In genomic region chr21:44752701-44753235, GRCh38 we compare ENCODE assay signal across 16 cellular contexts. TPM values are rescaled to one million over a fixed set of nuclear protein-coding genes. Genes with fewer than 3 reads are reported as not detected.
DNase-seq lines count a peak whose midpoint lies in the region; ATAC-seq, FAIRE-seq and TF ChIP-seq lines count a peak whose summit lies in the region.
"Had no signal": no experiment of that assay in that cellular context is flagged by ENCODE, and none has a peak within 500 bp of the region (broad histone marks: within the 10 kb centered on the region; RNA-seq: fewer than 3 reads in every experiment).

No MANE protein-coding gene starts in this region.

- intact Hi-C loops in A673 (cut with micrococcal nuclease; ENCODE audit: unreplicated experiment), result loop anchor here (5.0 kb wide), 1 partner anchor 180 kb away; no protein-coding TSS in a partner anchor

- no peak overlapping the region for H3K4me2 ChIP-seq in GM23248 (ENCODE audit: unreplicated experiment)
- H3K4me2 ChIP-seq in keratinocyte (ENCODE audit: control insufficient read depth, extremely low read depth, insufficient read depth, low read depth, low read length), result peak overlapping the region; percentile 89

- WGBS in GM23248 (ENCODE audit: low coverage in 1 of 2, low lambda C conversion rate in 2 of 2, missing lambda C conversion rate in 2 of 2), 2 experiments, result 13 to 15% methylated on average over 11 of the region's 11 CpGs

- no peaks in the 10 kb centered on the region for H3K36me3 Mint-ChIP-seq in activated T-cell treated with anti-CD3 and anti-CD28 coated beads, Interleukin-2, amount 50 U/mL, for 4 hours (ENCODE audit: insufficient read depth)

- no peaks in the 10 kb centered on the region for H3K9me1 ChIP-seq in keratinocyte (ENCODE audit: control insufficient read depth, extremely low read depth, insufficient read depth, low read length)

- DNase-seq in A673 (ENCODE audit: low spot score) (peak; percentile 83), GM23248 (peak; percentile 55), SW480 (ENCODE audit: low spot score) (peak; percentile 93), keratinocyte (ENCODE audit: low read depth, low spot score) (peak; percentile 98), SKM-1 (lab: John Stamatoyannopoulos, UW; ENCODE audit: unreplicated experiment) (no peak), ACHN (no peak), erythroblast (lab: John Stamatoyannopoulos, UW) (no peak)
- no peak for DNase-seq in activated T-cell treated with anti-CD3 and anti-CD28 coated beads, Interleukin-2, amount 50 U/mL, for 4 hours
- DNase-seq: BE2C; glutamatergic neuron; KG1; stimulated activated CD4-positive, alpha-beta T cell treated with anti-CD3 and anti-CD28 coated beads, Interleukin-1b, Interleukin-23, amount 100 ng/mL, for 48 hours; stimulated activated naive B cell treated with anti-CD40 and anti-IgM and Interleukin-4, amounts not matched to agents 10 μg/mL and 1 μg/mL and 100 μg/mL, for 72 hours had no signal

- H2AFZ ChIP-seq in GM23248 (no peak overlapping the region), keratinocyte (ENCODE audit: control insufficient read depth, low read length) (no peak overlapping the region)

- peak overlapping the region; percentile 73 for H3K27ac ChIP-seq in A673 (ENCODE audit: low read depth, low read length, poor library complexity, severe bottlenecking)
- H3K27ac ChIP-seq in GM23248, result no peak overlapping the region
- H3K27ac ChIP-seq in keratinocyte (ENCODE audit: control insufficient read depth, insufficient read depth, low read length), result peak overlapping the region; percentile 81
- H3K27ac ChIP-seq: dorsolateral prefrontal cortex had no signal

- H3K4me3 Mint-ChIP-seq in activated T-cell treated with anti-CD3 and anti-CD28 coated beads, Interleukin-2, amount 50 U/mL, for 4 hours, result no peak overlapping the region
- H3K4me3 Mint-ChIP-seq: stimulated activated naive B cell treated with anti-CD40 and anti-IgM and Interleukin-4, amounts not matched to agents 10 μg/mL and 1 μg/mL and 100 μg/mL, for 72 hours had no signal

- H3K27me3 Mint-ChIP-seq in activated T-cell treated with anti-CD3 and anti-CD28 coated beads, Interleukin-2, amount 50 U/mL, for 4 hours (ENCODE audit: low read depth), result peaks cover 16% of the 10 kb centered on the region

- H3K36me3 ChIP-seq in A673 (ENCODE audit: insufficient read depth, low read length, poor library complexity, severe bottlenecking) (no peaks in the 10 kb centered on the region), GM23248 (ENCODE audit: low read depth) (no peaks in the 10 kb centered on the region), keratinocyte (ENCODE audit: control insufficient read depth in 2 of 2, extremely low read depth in 1 of 2, insufficient read depth in 2 of 2, low read length in 2 of 2) (no peaks in the 10 kb centered on the region)
- H3K36me3 ChIP-seq: BE2C had no signal

- no peaks in the 10 kb centered on the region for H3K9me3 Mint-ChIP-seq in activated T-cell treated with anti-CD3 and anti-CD28 coated beads, Interleukin-2, amount 50 U/mL, for 4 hours

- H4K20me1 ChIP-seq in GM23248 (ENCODE audit: insufficient read depth) (no peaks in the 10 kb centered on the region), keratinocyte (ENCODE audit: control insufficient read depth, extremely low read depth, insufficient read depth, low read length) (no peaks in the 10 kb centered on the region)

- in situ Hi-C loops in GM23248 (cut with MboI), result no loop called here
- in situ Hi-C loops in ACHN (cut with HindIII; ENCODE audit: low pct_ligation_motif_present, low pct_unique_long_range_greater_than_20kb, low sequenced_read_pairs), result no loop called here

- TF ChIP-seq CTCF in A673 (conservative IDR thresholded peaks at IDR 0.05; ENCODE audit: low read depth, low read length) (peak; percentile 46), keratinocyte (optimal IDR thresholded peaks at IDR 0.05 in 1 of 3, IDR thresholded peaks at IDR 0.05 in 1 of 3, conservative IDR thresholded peaks at IDR 0.05 in 1 of 3; ENCODE audit: extremely low read depth in 1 of 3, insufficient read depth in 2 of 3, low read length in 3 of 3) (peak in 2 of 3 experiments; percentile 44 to 63)

- POLR2A ChIA-PET in A673 (lab: Charles Lee; ENCODE audit: low non-redundant PET), result interaction anchor here (0.6 kb wide), 1 partner anchor 192 kb away, joined by 3 read pairs; no protein-coding TSS in a partner anchor

- H3K9me3 ChIP-seq in A673 (ENCODE audit: low read depth, low read length, poor library complexity, severe bottlenecking) (no peaks in the 10 kb centered on the region), GM23248 (ENCODE audit: low read depth) (no peaks in the 10 kb centered on the region), keratinocyte (ENCODE audit: control insufficient read depth, low read depth, low read length) (no peaks in the 10 kb centered on the region)
- H3K9me3 ChIP-seq: BE2C had no signal

- no peak for ATAC-seq in activated T-cell treated with anti-CD3 and anti-CD28 coated beads, Interleukin-2, amount 50 U/mL, for 4 hours
- ATAC-seq: stimulated activated naive B cell treated with anti-CD40 and anti-IgM and Interleukin-4, amounts not matched to agents 10 μg/mL and 1 μg/mL and 100 μg/mL, for 72 hours had no signal

- no TSS peak for BruUV-seq in A673 (replicated peaks; lab: Mats Ljungman, UMichigan)

- H3K9ac ChIP-seq in GM23248 (no peak overlapping the region), keratinocyte (ENCODE audit: control insufficient read depth, extremely low read depth, insufficient read depth, low read length) (peak overlapping the region; percentile 48)

- CTCF ChIA-PET in A673 (lab: Charles Lee), result no interaction called here

- no peaks in the 10 kb centered on the region for H3K4me1 Mint-ChIP-seq in activated T-cell treated with anti-CD3 and anti-CD28 coated beads, Interleukin-2, amount 50 U/mL, for 4 hours (ENCODE audit: low read depth)

- no peaks in the 10 kb centered on the region for H3K9me2 ChIP-seq in GM23248 (ENCODE audit: insufficient read depth)

- H3K27me3 ChIP-seq in A673 (replicated peaks; ENCODE audit: insufficient read depth, low read depth, low read length, poor library complexity) (no peaks in the 10 kb centered on the region), GM23248 (replicated peaks; ENCODE audit: insufficient read depth) (peaks cover 17% of the 10 kb centered on the region; the same call in 1 of the 2 replicates), keratinocyte (ENCODE audit: control insufficient read depth, extremely low read depth, insufficient read depth, low read length) (no peaks in the 10 kb centered on the region)

- TF ChIP-seq POLR2A in erythroblast (IDR thresholded peaks at IDR 0.05; ENCODE audit: low read length), result no peak

- H3K4me1 ChIP-seq in A673 (ENCODE audit: insufficient read depth, low read length, poor library complexity, severe bottlenecking) (peaks cover 40% of the 10 kb centered on the region), GM23248 (ENCODE audit: insufficient read depth) (no peaks in the 10 kb centered on the region), keratinocyte (ENCODE audit: control insufficient read depth, extremely low read depth, insufficient read depth, low read length) (peaks cover 53% of the 10 kb centered on the region)
- H3K4me1 ChIP-seq: BE2C had no signal

- peak overlapping the region; percentile 53 for H3K4me3 ChIP-seq in A673 (ENCODE audit: low read depth, low read length, poor library complexity, severe bottlenecking)
- no peak overlapping the region for H3K4me3 ChIP-seq in GM23248
- peak overlapping the region in 2 of 3 experiments; percentile 39 to 51 for H3K4me3 ChIP-seq in keratinocyte (ENCODE audit: control insufficient read depth in 2 of 3, extremely low read depth in 1 of 3, insufficient read depth in 2 of 3, low read depth in 1 of 3, low read length in 3 of 3)
- H3K4me3 ChIP-seq: dorsolateral prefrontal cortex had no signal

- dilution Hi-C loops in keratinocyte (cut with MboI; ENCODE audit: extremely low pct_ligation_motif_present, low sequenced_read_pairs), result no loop called here

- no peaks in the 10 kb centered on the region for H3F3A ChIP-seq in GM23248 (ENCODE audit: insufficient read depth)

- H3K79me2 ChIP-seq in GM23248 (ENCODE audit: insufficient read depth), result no peaks in the 10 kb centered on the region
- peaks cover 13% of the 10 kb centered on the region for H3K79me2 ChIP-seq in keratinocyte (ENCODE audit: control insufficient read depth, insufficient read depth, low read length)

- FAIRE-seq in keratinocyte (lab: Jason Lieb, UNC), result peak; percentile 99

RNA-seq across cellular contexts. Expression of gene TSPEAR, which starts 41.4 kb away (rescaled TPM):
- 8.3 and 12.4 TPM in 2 replicates for total RNA-seq in A673 (2021)
- total RNA-seq in GM23248 (2014; rRNA removed; shearing (Covaris generic)), result not detected in 2 replicates
- polyA plus RNA-seq in GM23248 (2016; fragmentation: Nextera tagmentation; extraction: Ambion mirVana) (not detected in 2 replicates), keratinocyte (0.07 to 0.12 TPM in 2 of 3 replicates, not detected in the other)
- polyA plus RNA-seq in keratinocyte (2011; ENCODE audit: low read depth), result not detected
- polyA plus RNA-seq in keratinocyte (2011; cell fraction: cytosol; rRNA removed), result 0.01 and 0.06 TPM in 2 replicates
- 0.10 and 0.20 TPM in 2 replicates for polyA plus RNA-seq in keratinocyte (2011; cell fraction: nucleus; rRNA removed)
- polyA plus RNA-seq in keratinocyte (2012; ENCODE audit: low replicate concordance), result 0.07 TPM in 1 of 2 replicates, not detected in the other
- polyA minus RNA-seq in keratinocyte, result 0.20 TPM in 1 of 3 replicates, not detected in the others
- polyA minus RNA-seq in keratinocyte (2011; cell fraction: cytosol; rRNA and poly(A)+ RNA removed), result not detected
- not detected in 2 replicates for polyA minus RNA-seq in keratinocyte (2011; cell fraction: nucleus; rRNA and poly(A)+ RNA removed)
- not detected for total RNA-seq in activated T-cell treated with anti-CD3 and anti-CD28 coated beads, Interleukin-2, amount 50 U/mL, for 4 hours
- total RNA-seq: osteocyte had no signal

RNA-seq across cellular contexts. Expression of gene UBE2G2, which starts 48.9 kb away (rescaled TPM):
- total RNA-seq in A673 (2021), result 204 and 212 TPM in 2 replicates
- 39.1 and 48.6 TPM in 2 replicates for total RNA-seq in GM23248 (2014; rRNA removed; shearing (Covaris generic))
- polyA plus RNA-seq in GM23248 (2016; fragmentation: Nextera tagmentation; extraction: Ambion mirVana) (62.3 and 64.4 TPM in 2 replicates), keratinocyte (82.0 to 114 TPM (median 106 TPM) in 3 replicates)
- 44.9 TPM for polyA plus RNA-seq in keratinocyte (2011; ENCODE audit: low read depth)
- 65.3 and 72.5 TPM in 2 replicates for polyA plus RNA-seq in keratinocyte (2011; cell fraction: cytosol; rRNA removed)
- polyA plus RNA-seq in keratinocyte (2011; cell fraction: nucleus; rRNA removed), result 241 and 269 TPM in 2 replicates
- polyA plus RNA-seq in keratinocyte (2012; ENCODE audit: low replicate concordance), result 51.6 and 64.6 TPM in 2 replicates
- polyA minus RNA-seq in keratinocyte, result 47.3 to 114 TPM (median 111 TPM) in 3 replicates
- polyA minus RNA-seq in keratinocyte (2011; cell fraction: cytosol; rRNA and poly(A)+ RNA removed), result 58.9 TPM
- polyA minus RNA-seq in keratinocyte (2011; cell fraction: nucleus; rRNA and poly(A)+ RNA removed), result 66.2 and 111 TPM in 2 replicates
- 100 to 1,000 TPM; 138 to 144 (median 140) TPM for total RNA-seq in activated T-cell treated with anti-CD3 and anti-CD28 coated beads, Interleukin-2, amount 50 U/mL, for 4 hours

RNA-seq across cellular contexts. Expression of gene KRTAP10-12, which starts 55.8 kb away (rescaled TPM):
- not detected in 2 replicates for total RNA-seq in A673 (2021)
- total RNA-seq in GM23248 (2014; rRNA removed; shearing (Covaris generic)), result not detected in 2 replicates
- polyA plus RNA-seq in GM23248 (2016; fragmentation: Nextera tagmentation; extraction: Ambion mirVana) (not detected in 2 replicates), keratinocyte (not detected in 3 replicates)
- polyA plus RNA-seq in keratinocyte (2011; ENCODE audit: low read depth), result not detected
- not detected in 2 replicates for polyA plus RNA-seq in keratinocyte (2011; cell fraction: cytosol; rRNA removed)
- not detected in 2 replicates for polyA plus RNA-seq in keratinocyte (2011; cell fraction: nucleus; rRNA removed)
- not detected in 2 replicates for polyA plus RNA-seq in keratinocyte (2012; ENCODE audit: low replicate concordance)
- polyA minus RNA-seq in keratinocyte, result not detected in 3 replicates
- polyA minus RNA-seq in keratinocyte (2011; cell fraction: cytosol; rRNA and poly(A)+ RNA removed), result not detected
- not detected in 2 replicates for polyA minus RNA-seq in keratinocyte (2011; cell fraction: nucleus; rRNA and poly(A)+ RNA removed)
- not detected for total RNA-seq in activated T-cell treated with anti-CD3 and anti-CD28 coated beads, Interleukin-2, amount 50 U/mL, for 4 hours
- total RNA-seq: dorsolateral prefrontal cortex, liver, osteocyte had no signal
- polyA plus RNA-seq: liver had no signal

Comparison
In these comparisons a context has a peak if more than half of its experiments do, and no peak if none do; other contexts are left out.
1. DNase-seq: peak in A673 (single experiment), GM23248 (single experiment), SW480 (single experiment) and keratinocyte (single experiment); none in activated T-cell treated with anti-CD3 and anti-CD28 coated beads, Interleukin-2, amount 50 U/mL, for 4 hours (single experiment), SKM-1 (single experiment), ACHN (single experiment) and erythroblast (0 of 2).